In genomic region chr1:145957443-145958319, GRCh38 we compare ENCODE assay signal across 8 cellular contexts. TPM values are rescaled to one million over a fixed set of nuclear protein-coding genes. Genes with fewer than 3 reads are reported as not detected.
DNase-seq lines count a peak whose midpoint lies in the region; ATAC-seq and TF ChIP-seq lines count a peak whose summit lies in the region.

Gene LIX1L, minus strand, starts transcription at chr1:145958017. Its CDS starts 90 bp downstream, at chr1:145957927.

- TF ChIP-seq POLR2A in suprapubic skin (IDR thresholded peaks at IDR 0.05), result peak in 1 of 2 donors; percentile 32

- H3K9me2 ChIP-seq in SK-N-SH, result no peaks in the 10 kb centered on the region

- peak within 1 kb of the TSS; percentile 78 for H3K4me2 ChIP-seq in SK-N-SH

- H3K36me3 ChIP-seq in SK-N-SH (replicated peaks in 1 of 2; ENCODE audit: control insufficient read depth in 1 of 2, insufficient read depth in 2 of 2, low read length in 1 of 2) (no peaks in the 10 kb centered on the region), suprapubic skin (no peaks in the 10 kb centered on the region)

- H3K27ac ChIP-seq in SK-N-SH (ENCODE audit: low read depth in 2 of 2, low read length in 1 of 2), result peak within 1 kb of the TSS; percentile 82 to 99
- H3K27ac ChIP-seq in suprapubic skin, result peak within 1 kb of the TSS; percentile 91

- peaks cover 47% of the 10 kb centered on the region for H3K79me2 ChIP-seq in SK-N-SH (ENCODE audit: insufficient read depth)

- H3F3A ChIP-seq in SK-N-SH (replicated peaks; ENCODE audit: insufficient read depth), result peaks cover 25% of the 10 kb centered on the region

- TF ChIP-seq EP300 in SK-N-SH (IDR thresholded peaks at IDR 0.05; ENCODE audit: borderline replicate concordance in 1 of 2, low read depth in 1 of 2, low read length in 1 of 2), result no peak; a peak in 1 of 4 replicates
- no peak for TF ChIP-seq EP300 in suprapubic skin (IDR thresholded peaks at IDR 0.05)

- TF ChIP-seq RAD21 in SK-N-SH (IDR thresholded peaks at IDR 0.05; ENCODE audit: low read length), result no peak

- TF ChIP-seq CTCF in SK-N-SH (IDR thresholded peaks at IDR 0.05), result no peak
- TF ChIP-seq CTCF in suprapubic skin (IDR thresholded peaks at IDR 0.05), result no peak

- peak; percentile 85 for ATAC-seq in HG02571 (IDR thresholded peaks at IDR 0.05; ENCODE audit: unreplicated experiment)

- POLR2A ChIA-PET in SK-N-SH (lab: Yijun Ruan, JAX), result interaction anchor here (0.6 to 2.5 kb wide), 7 partner anchors 14 to 99 kb away, joined by 3 to 34 read pairs (median 4); partner anchors contain the start of genes PEX11B, PIAS3 and RBM8A

- H3K4me1 ChIP-seq in SK-N-SH (ENCODE audit: control insufficient read depth in 1 of 2, insufficient read depth in 2 of 2, low read depth in 1 of 2, low read length in 1 of 2) (peaks cover 26 to 52% of the 10 kb centered on the region in 2 experiments), suprapubic skin (peaks cover 78% of the 10 kb centered on the region)

- DNase-seq in GM04504 (ENCODE audit: low read depth) (peak; percentile 94), NCI-H1048 (lab: John Stamatoyannopoulos, UW) (peak; percentile 99), SK-N-SH (peak; percentile 95), globus pallidus (ENCODE audit: low spot score) (peak; percentile 99), nucleus accumbens (lab: John Stamatoyannopoulos, UW) (peak; percentile 80 to 98 (median 96)), suprapubic skin (ENCODE audit: low spot score in 2 of 2) (peak; percentile 97 to 98)
- peak; percentile 96 for DNase-seq in activated naive CD4-positive, alpha-beta T cell treated with anti-CD3 and anti-CD28 coated beads, Interleukin-2, amount 50 U/mL, for 16 hours

- peak within 1 kb of the TSS; percentile 62 to 74 for H3K4me3 ChIP-seq in SK-N-SH (ENCODE audit: low read depth in 2 of 2, low read length in 1 of 2)
- H3K4me3 ChIP-seq in suprapubic skin, result peak within 1 kb of the TSS; percentile 76

- peak within 1 kb of the TSS; percentile 73 for H3K9ac ChIP-seq in SK-N-SH

- no peaks in the 10 kb centered on the region for H3K27me3 ChIP-seq in SK-N-SH (ENCODE audit: insufficient read depth)
- H3K27me3 ChIP-seq in suprapubic skin, result no peaks in the 10 kb centered on the region

- H2AFZ ChIP-seq in SK-N-SH (ENCODE audit: low read depth), result peak within 1 kb of the TSS; percentile 47

- WGBS in SK-N-SH (ENCODE audit: low lambda C conversion rate), result under 1% methylated on average over 19 of the region's 60 CpGs
- 0% methylated on average over 19 of the region's 60 CpGs for WGBS in suprapubic skin

- no peaks in the 10 kb centered on the region; the same call in 1 of the 2 replicates for H4K20me1 ChIP-seq in SK-N-SH (ENCODE audit: insufficient read depth)

- CTCF ChIA-PET in SK-N-SH (lab: Yijun Ruan, JAX), result interaction anchor here (0.7 to 1.9 kb wide), 9 partner anchors 12 to 98 kb away, joined by 3 to 7 read pairs (median 3); partner anchors contain the start of genes PEX11B, PIAS3 and RBM8A

- no peaks in the 10 kb centered on the region for H3K9me3 ChIP-seq in SK-N-SH
- no peaks in the 10 kb centered on the region for H3K9me3 ChIP-seq in suprapubic skin

TF ChIP-seq in SK-N-SH, 30 proteins besides CTCF, POLR2A, EP300 and RAD21:
- TF ChIP-seq RCOR1 (IDR thresholded peaks at IDR 0.05; ENCODE audit: low read length) (no peak; the same call in 1 of the 2 replicates), CHD2 (IDR thresholded peaks at IDR 0.05; ENCODE audit: low read length, partially characterized antibody) (peak; percentile 89), RFX5 (IDR thresholded peaks at IDR 0.05; ENCODE audit: low read length) (peak; percentile 71), SIN3A (IDR thresholded peaks at IDR 0.05; ENCODE audit: borderline replicate concordance, low read depth, low read length) (0 out of 2 replicates have a peak, but pooled peaks have one; percentile 9), NRF1 (IDR thresholded peaks at IDR 0.05; ENCODE audit: low read depth, low read length) (peak; percentile 43; the same call in 1 of the 2 replicates), YY1 (IDR thresholded peaks at IDR 0.05; ENCODE audit: low read depth) (no peak), NFIC (IDR thresholded peaks at IDR 0.05; ENCODE audit: borderline replicate concordance) (no peak; the same call in none of the 2 replicates), USF1 (IDR thresholded peaks at IDR 0.05; ENCODE audit: borderline replicate concordance, low read depth) (no peak), GATA2 (CRISPR knock-in tag; IDR thresholded peaks at IDR 0.05) (no peak), FOSL2 (IDR thresholded peaks at IDR 0.05; ENCODE audit: borderline replicate concordance, low read depth) (no peak), EZH2phosphoT487 (IDR thresholded peaks at IDR 0.05; ENCODE audit: borderline replicate concordance, low read depth) (no peak), JUND (IDR thresholded peaks at IDR 0.05) (no peak), GABPA (IDR thresholded peaks at IDR 0.05; ENCODE audit: low read depth) (0 out of 2 replicates have a peak, but pooled peaks have one; percentile 27), MXI1 (IDR thresholded peaks at IDR 0.05; ENCODE audit: low read depth, low read length) (peak; percentile 78; the same call in 1 of the 2 replicates), MEF2A (IDR thresholded peaks at IDR 0.05; ENCODE audit: borderline replicate concordance, low read depth) (no peak), TAF1 (IDR thresholded peaks at IDR 0.05; ENCODE audit: borderline replicate concordance, low read depth, low read length) (peak; percentile 63), ELF1 (IDR thresholded peaks at IDR 0.05) (no peak), TCF12 (IDR thresholded peaks at IDR 0.05) (no peak), SMC3 (IDR thresholded peaks at IDR 0.05; ENCODE audit: low read depth, low read length) (no peak), POLR2AphosphoS5 (IDR thresholded peaks at IDR 0.05; ENCODE audit: low read depth, low read length) (peak; percentile 71)
- TF ChIP-seq, protein P1, sequence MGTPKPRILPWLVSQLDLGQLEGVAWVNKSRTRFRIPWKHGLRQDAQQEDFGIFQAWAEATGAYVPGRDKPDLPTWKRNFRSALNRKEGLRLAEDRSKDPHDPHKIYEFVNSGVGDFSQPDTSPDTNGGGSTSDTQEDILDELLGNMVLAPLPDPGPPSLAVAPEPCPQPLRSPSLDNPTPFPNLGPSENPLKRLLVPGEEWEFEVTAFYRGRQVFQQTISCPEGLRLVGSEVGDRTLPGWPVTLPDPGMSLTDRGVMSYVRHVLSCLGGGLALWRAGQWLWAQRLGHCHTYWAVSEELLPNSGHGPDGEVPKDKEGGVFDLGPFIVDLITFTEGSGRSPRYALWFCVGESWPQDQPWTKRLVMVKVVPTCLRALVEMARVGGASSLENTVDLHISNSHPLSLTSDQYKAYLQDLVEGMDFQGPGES (IDR thresholded peaks at IDR 0.05; ENCODE audit: low read depth, low read length), result peak; percentile 26; the same call in 1 of the 2 replicates
- TF ChIP-seq, protein P2, sequence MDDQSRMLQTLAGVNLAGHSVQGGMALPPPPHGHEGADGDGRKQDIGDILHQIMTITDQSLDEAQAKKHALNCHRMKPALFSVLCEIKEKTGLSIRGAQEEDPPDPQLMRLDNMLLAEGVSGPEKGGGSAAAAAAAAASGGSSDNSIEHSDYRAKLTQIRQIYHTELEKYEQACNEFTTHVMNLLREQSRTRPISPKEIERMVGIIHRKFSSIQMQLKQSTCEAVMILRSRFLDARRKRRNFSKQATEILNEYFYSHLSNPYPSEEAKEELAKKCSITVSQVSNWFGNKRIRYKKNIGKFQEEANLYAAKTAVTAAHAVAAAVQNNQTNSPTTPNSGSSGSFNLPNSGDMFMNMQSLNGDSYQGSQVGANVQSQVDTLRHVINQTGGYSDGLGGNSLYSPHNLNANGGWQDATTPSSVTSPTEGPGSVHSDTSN (IDR thresholded peaks at IDR 0.05), result peak; percentile 99
- TF ChIP-seq, protein P3, sequence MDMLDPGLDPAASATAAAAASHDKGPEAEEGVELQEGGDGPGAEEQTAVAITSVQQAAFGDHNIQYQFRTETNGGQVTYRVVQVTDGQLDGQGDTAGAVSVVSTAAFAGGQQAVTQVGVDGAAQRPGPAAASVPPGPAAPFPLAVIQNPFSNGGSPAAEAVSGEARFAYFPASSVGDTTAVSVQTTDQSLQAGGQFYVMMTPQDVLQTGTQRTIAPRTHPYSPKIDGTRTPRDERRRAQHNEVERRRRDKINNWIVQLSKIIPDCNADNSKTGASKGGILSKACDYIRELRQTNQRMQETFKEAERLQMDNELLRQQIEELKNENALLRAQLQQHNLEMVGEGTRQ (IDR thresholded peaks at IDR 0.05; ENCODE audit: borderline replicate concordance, low read depth, low read length), result no peak
- TF ChIP-seq, protein P4, sequence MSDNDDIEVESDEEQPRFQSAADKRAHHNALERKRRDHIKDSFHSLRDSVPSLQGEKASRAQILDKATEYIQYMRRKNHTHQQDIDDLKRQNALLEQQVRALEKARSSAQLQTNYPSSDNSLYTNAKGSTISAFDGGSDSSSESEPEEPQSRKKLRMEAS (IDR thresholded peaks at IDR 0.05; ENCODE audit: low read depth), result peak; percentile 54; the same call in 1 of the 2 replicates

RNA-seq across cellular contexts. Expression of gene LIX1L, which starts in this region (rescaled TPM):
- 39.1 and 39.4 TPM in 2 replicates for polyA plus RNA-seq in SK-N-SH (2012; rRNA removed)
- 46.0 and 49.7 TPM in 2 replicates for polyA plus RNA-seq in SK-N-SH (2012; cell fraction: cytosol; rRNA removed)
- 22.1 and 26.1 TPM in 2 replicates for polyA plus RNA-seq in SK-N-SH (2012; cell fraction: nucleus; rRNA removed)
- total RNA-seq in suprapubic skin, result 10 to 100 TPM in 3 of 4 donors, 1 to 10 TPM in 1; 7.6 to 18.4 (median 11.3) TPM

Comparison
In these comparisons a context has a peak if more than half of its experiments do, and no peak if none do; other contexts are left out.
1. Peak in every context shown above with its lines: DNase-seq, ATAC-seq, H3K4me3 ChIP-seq and H3K27ac ChIP-seq.